Comparison of ENCODE assay signal across 25 cellular contexts in genomic region chrX:21715825-21716224, GRCh38. TPM values are rescaled to one million over a fixed set of nuclear protein-coding genes. Genes with fewer than 3 reads are reported as not detected.
A peak's percentile ranks its signal among the peaks of the same experiment; 100 is the strongest.
DNase-seq lines count a peak whose midpoint lies in the region; ATAC-seq, FAIRE-seq and TF ChIP-seq lines count a peak whose summit lies in the region.
"Had no signal": no experiment of that assay in that cellular context is flagged by ENCODE, and none has a peak within 500 bp of the region (broad histone marks: within the 10 kb centered on the region; RNA-seq: fewer than 3 reads in every experiment).

No MANE protein-coding gene starts in this region.

- FAIRE-seq in GM19239 (lab: Jason Lieb, UNC), result peak; percentile 49
- FAIRE-seq in astrocyte (lab: Jason Lieb, UNC), result peak; percentile 93
- FAIRE-seq: A204.1, D721Med, G401.6, GM12891 had no signal

- H3K9me2 ChIP-seq in SK-N-SH, result no peaks in the 10 kb centered on the region

- in situ Hi-C loops in gastrocnemius medialis (cut with MboI; ENCODE audit: low sequenced_read_pairs in 4 of 4), result no loop called here

- no peaks in the 10 kb centered on the region for H3K36me3 Mint-ChIP-seq in astrocyte (ENCODE audit: low read depth, unreplicated experiment)
- H3K36me3 Mint-ChIP-seq in activated T-cell treated with anti-CD3 and anti-CD28 coated beads, Interleukin-2, amount 50 U/mL, for 24 hours (ENCODE audit: low read depth), result no peaks in the 10 kb centered on the region
- no peaks in the 10 kb centered on the region for H3K36me3 Mint-ChIP-seq in neural progenitor cell
- H3K36me3 Mint-ChIP-seq: CD8-positive, alpha-beta T cell had no signal

- H3K9me3 ChIP-seq in SK-N-SH (no peaks in the 10 kb centered on the region), astrocyte (ENCODE audit: insufficient read depth, low read depth, low read length) (no peaks in the 10 kb centered on the region), gastrocnemius medialis (no peaks in the 10 kb centered on the region), neural progenitor cell (ENCODE audit: low read depth) (no peaks in the 10 kb centered on the region), esophagus squamous epithelium (no peaks in the 10 kb centered on the region)
- H3K9me3 ChIP-seq: Caco-2 had no signal

- TF ChIP-seq CTCF in SK-N-SH (IDR thresholded peaks at IDR 0.05), result no peak
- no peak for TF ChIP-seq CTCF in astrocyte (IDR thresholded peaks at IDR 0.05; ENCODE audit: insufficient read depth, low read depth, low read length)
- no peak for TF ChIP-seq CTCF in gastrocnemius medialis (IDR thresholded peaks at IDR 0.05 in 4 of 5, conservative IDR thresholded peaks at IDR 0.05 in 1 of 5)
- TF ChIP-seq CTCF in neural progenitor cell (IDR thresholded peaks at IDR 0.05), result no peak
- TF ChIP-seq CTCF in esophagus squamous epithelium (IDR thresholded peaks at IDR 0.05), result no peak

- H3K27me3 ChIP-seq in SK-N-SH (ENCODE audit: insufficient read depth) (no peaks in the 10 kb centered on the region), astrocyte (ENCODE audit: insufficient read depth, low read length) (no peaks in the 10 kb centered on the region), gastrocnemius medialis (no peaks in the 10 kb centered on the region), neural progenitor cell (no peaks in the 10 kb centered on the region), esophagus squamous epithelium (no peaks in the 10 kb centered on the region)
- H3K27me3 ChIP-seq: BLaER1 treated with 17β-estradiol and CSF1 and Interleukin-3, amounts not matched to agents 10 nM and 100 nM had no signal

- no peaks in the 10 kb centered on the region for H3F3A ChIP-seq in SK-N-SH (replicated peaks; ENCODE audit: insufficient read depth)
- H3F3A ChIP-seq in neural progenitor cell (ENCODE audit: low read depth), result no peaks in the 10 kb centered on the region

- ATAC-seq in gastrocnemius medialis, result no peak
- ATAC-seq: CD8-positive, alpha-beta T cell had no signal

- H3K36me3 ChIP-seq in SK-N-SH (replicated peaks in 1 of 2; ENCODE audit: control insufficient read depth in 1 of 2, insufficient read depth in 2 of 2, low read length in 1 of 2), result no peaks in the 10 kb centered on the region
- H3K36me3 ChIP-seq in astrocyte (ENCODE audit: insufficient read depth, low read length), result no peaks in the 10 kb centered on the region
- no peaks in the 10 kb centered on the region for H3K36me3 ChIP-seq in gastrocnemius medialis
- no peaks in the 10 kb centered on the region for H3K36me3 ChIP-seq in neural progenitor cell
- no peaks in the 10 kb centered on the region for H3K36me3 ChIP-seq in esophagus squamous epithelium
- H3K36me3 ChIP-seq: BLaER1 treated with 17β-estradiol and CSF1 and Interleukin-3, amounts not matched to agents 10 nM and 100 nM had no signal

- TF ChIP-seq RAD21 in SK-N-SH (IDR thresholded peaks at IDR 0.05; ENCODE audit: low read length), result no peak

- TF ChIP-seq POLR2A in gastrocnemius medialis (IDR thresholded peaks at IDR 0.05) (no peak), esophagus squamous epithelium (IDR thresholded peaks at IDR 0.05) (no peak)

- peak overlapping the region in 1 of 2 experiments; percentile 44; a peak in 1 of 4 replicates for H3K27ac ChIP-seq in SK-N-SH (ENCODE audit: low read depth in 2 of 2, low read length in 1 of 2)
- H3K27ac ChIP-seq in astrocyte (ENCODE audit: low read depth, low read length), result no peak overlapping the region
- peak overlapping the region; percentile 46 to 79 (median 66) for H3K27ac ChIP-seq in gastrocnemius medialis
- H3K27ac ChIP-seq in neural progenitor cell, result no peak overlapping the region
- no peak overlapping the region for H3K27ac ChIP-seq in esophagus squamous epithelium
- H3K27ac ChIP-seq: BLaER1 treated with 17β-estradiol and CSF1 and Interleukin-3, amounts not matched to agents 10 nM and 100 nM; C4-2B had no signal

- H3K79me2 ChIP-seq in SK-N-SH (ENCODE audit: insufficient read depth), result no peaks in the 10 kb centered on the region
- no peaks in the 10 kb centered on the region for H3K79me2 ChIP-seq in astrocyte (ENCODE audit: insufficient read depth, low read length)
- no peaks in the 10 kb centered on the region for H3K79me2 ChIP-seq in neural progenitor cell (ENCODE audit: low read depth)

- DNase-seq in GM19239 (ENCODE audit: insufficient read length, low spot score), result no peak
- DNase-seq in SK-N-SH, result peak; percentile 36
- no peak for DNase-seq in astrocyte (ENCODE audit: low read depth)
- DNase-seq in gastrocnemius medialis, result no peak
- DNase-seq in activated T-cell treated with anti-CD3 and anti-CD28 coated beads, Interleukin-2, amount 50 U/mL, for 24 hours, result no peak
- no peak for DNase-seq in neural progenitor cell (ENCODE audit: low spot score)
- DNase-seq in HUDEP-2 (lab: John Stamatoyannopoulos, UW; ENCODE audit: unreplicated experiment in 76 of 76), result no peak
- DNase-seq in esophagus squamous epithelium (lab: John Stamatoyannopoulos, UW), result no peak
- DNase-seq: 8988T; ACHN; Caco-2; Calu3; CD4-positive, alpha-beta T cell; CD8-positive, alpha-beta T cell; DMS79 treated with DMSO at 0.1 percent for 48 hours; GF-D8 had no signal

- H3K4me2 ChIP-seq in SK-N-SH (no peak overlapping the region), astrocyte (ENCODE audit: low read length) (no peak overlapping the region), neural progenitor cell (no peak overlapping the region)
- H3K4me2 ChIP-seq: BLaER1 treated with 17β-estradiol and CSF1 and Interleukin-3, amounts not matched to agents 10 nM and 100 nM had no signal

- H3K27ac Mint-ChIP-seq in astrocyte (ENCODE audit: unreplicated experiment) (no peak overlapping the region), neural progenitor cell (no peak overlapping the region)
- no peak overlapping the region for H3K27ac Mint-ChIP-seq in activated T-cell treated with anti-CD3 and anti-CD28 coated beads, Interleukin-2, amount 50 U/mL, for 24 hours
- H3K27ac Mint-ChIP-seq: CD4-positive, alpha-beta T cell; CD8-positive, alpha-beta T cell had no signal

- H2AFZ ChIP-seq in SK-N-SH (ENCODE audit: low read depth) (no peak overlapping the region), astrocyte (ENCODE audit: low read depth, low read length) (no peak overlapping the region), neural progenitor cell (replicated peaks) (no peak overlapping the region)

- CTCF ChIA-PET in SK-N-SH (lab: Yijun Ruan, JAX), result interaction anchor here (2.5 kb wide), 1 partner anchor 10 kb away, joined by 12 read pairs; no protein-coding TSS in a partner anchor

- H3K4me1 ChIP-seq in SK-N-SH (ENCODE audit: control insufficient read depth in 1 of 2, insufficient read depth in 2 of 2, low read depth in 1 of 2, low read length in 1 of 2), result peaks cover 0 to 7% of the 10 kb centered on the region in 2 experiments; a peak in 1 of 4 replicates
- no peaks in the 10 kb centered on the region for H3K4me1 ChIP-seq in astrocyte (ENCODE audit: insufficient read depth, low read length)
- H3K4me1 ChIP-seq in gastrocnemius medialis, result peaks cover 8% of the 10 kb centered on the region in 2 donors
- no peaks in the 10 kb centered on the region for H3K4me1 ChIP-seq in neural progenitor cell
- no peaks in the 10 kb centered on the region for H3K4me1 ChIP-seq in esophagus squamous epithelium
- H3K4me1 ChIP-seq: BLaER1 treated with 17β-estradiol and CSF1 and Interleukin-3, amounts not matched to agents 10 nM and 100 nM; Caco-2 had no signal

- POLR2A ChIA-PET in SK-N-SH (lab: Yijun Ruan, JAX), result interaction anchor here (0.6 kb wide), 1 partner anchor 1550 kb away, joined by 5 read pairs; no protein-coding TSS in a partner anchor

- 11% methylated on average over 2 of the region's 2 CpGs for WGBS in SK-N-SH (ENCODE audit: low lambda C conversion rate)
- 44 to 56% methylated on average over 2 of the region's 2 CpGs for WGBS in esophagus squamous epithelium, 2 donors

- no peaks in the 10 kb centered on the region for H3K27me3 Mint-ChIP-seq in astrocyte (ENCODE audit: low read depth, unreplicated experiment)
- peaks cover 24% of the 10 kb centered on the region for H3K27me3 Mint-ChIP-seq in activated T-cell treated with anti-CD3 and anti-CD28 coated beads, Interleukin-2, amount 50 U/mL, for 24 hours
- H3K27me3 Mint-ChIP-seq in neural progenitor cell (ENCODE audit: insufficient read depth, low read depth), result no peaks in the 10 kb centered on the region
- H3K27me3 Mint-ChIP-seq: CD4-positive, alpha-beta T cell had no signal

- H3K4me3 Mint-ChIP-seq in astrocyte (ENCODE audit: unreplicated experiment) (no peak overlapping the region), neural progenitor cell (no peak overlapping the region)
- H3K4me3 Mint-ChIP-seq in activated T-cell treated with anti-CD3 and anti-CD28 coated beads, Interleukin-2, amount 50 U/mL, for 24 hours, result no peak overlapping the region
- H3K4me3 Mint-ChIP-seq: CD4-positive, alpha-beta T cell; CD8-positive, alpha-beta T cell had no signal

- H3K4me3 ChIP-seq in SK-N-SH (ENCODE audit: low read depth in 2 of 2, low read length in 1 of 2), result no peak overlapping the region
- H3K4me3 ChIP-seq in astrocyte (ENCODE audit: insufficient read depth, low read depth, low read length), result no peak overlapping the region
- no peak overlapping the region for H3K4me3 ChIP-seq in gastrocnemius medialis
- H3K4me3 ChIP-seq in neural progenitor cell, result no peak overlapping the region
- H3K4me3 ChIP-seq in esophagus squamous epithelium, result no peak overlapping the region
- H3K4me3 ChIP-seq: BLaER1 treated with 17β-estradiol and CSF1 and Interleukin-3, amounts not matched to agents 10 nM and 100 nM had no signal

- H4K20me1 ChIP-seq in SK-N-SH (ENCODE audit: insufficient read depth) (no peaks in the 10 kb centered on the region), astrocyte (ENCODE audit: insufficient read depth, low read length) (no peaks in the 10 kb centered on the region), neural progenitor cell (ENCODE audit: low read depth) (no peaks in the 10 kb centered on the region)
- H4K20me1 ChIP-seq: BLaER1 treated with 17β-estradiol and CSF1 and Interleukin-3, amounts not matched to agents 10 nM and 100 nM had no signal

- H3K4me1 Mint-ChIP-seq in astrocyte (ENCODE audit: low read depth, unreplicated experiment), result no peaks in the 10 kb centered on the region
- H3K4me1 Mint-ChIP-seq in activated T-cell treated with anti-CD3 and anti-CD28 coated beads, Interleukin-2, amount 50 U/mL, for 24 hours (ENCODE audit: low read depth), result no peaks in the 10 kb centered on the region
- H3K4me1 Mint-ChIP-seq in neural progenitor cell, result peaks cover 4% of the 10 kb centered on the region

- TF ChIP-seq EP300 in SK-N-SH (IDR thresholded peaks at IDR 0.05; ENCODE audit: borderline replicate concordance in 1 of 2, low read depth in 1 of 2, low read length in 1 of 2), result peak in 1 of 2 experiments; percentile 65; a peak in 2 of 4 replicates

- H3K9ac ChIP-seq in SK-N-SH, result no peak overlapping the region
- H3K9ac ChIP-seq in astrocyte (ENCODE audit: low read length), result no peak overlapping the region
- no peak overlapping the region for H3K9ac ChIP-seq in neural progenitor cell
- H3K9ac ChIP-seq: BLaER1 treated with 17β-estradiol and CSF1 and Interleukin-3, amounts not matched to agents 10 nM and 100 nM had no signal

- no peaks in the 10 kb centered on the region for H3K9me3 Mint-ChIP-seq in astrocyte (ENCODE audit: unreplicated experiment)
- no peaks in the 10 kb centered on the region for H3K9me3 Mint-ChIP-seq in activated T-cell treated with anti-CD3 and anti-CD28 coated beads, Interleukin-2, amount 50 U/mL, for 24 hours
- H3K9me3 Mint-ChIP-seq in neural progenitor cell, result peaks cover 2% of the 10 kb centered on the region
- H3K9me3 Mint-ChIP-seq: CD4-positive, alpha-beta T cell; CD8-positive, alpha-beta T cell had no signal

- intact Hi-C loops in gastrocnemius medialis (cut with DNase I; ENCODE audit: low total_unique reads) (no loop called here), esophagus squamous epithelium (cut with DNase I) (no loop called here)

RNA-seq across cellular contexts. Expression of gene SMPX, which starts 42.1 kb away (rescaled TPM):
- polyA plus RNA-seq in SK-N-SH (2012; rRNA removed), result not detected in 2 replicates
- not detected in 2 replicates for polyA plus RNA-seq in SK-N-SH (2012; cell fraction: cytosol; rRNA removed)
- not detected in 2 replicates for polyA plus RNA-seq in SK-N-SH (2012; cell fraction: nucleus; rRNA removed)
- total RNA-seq in astrocyte (not detected in 2 replicates), gastrocnemius medialis (100 to 1,000 TPM in 3 of 4 donors, 10 to 100 TPM in 1; 79.1 to 797 (median 200) TPM), neural progenitor cell (ENCODE audit: low replicate concordance) (not detected in 2 replicates), esophagus squamous epithelium (not detected)
- total RNA-seq: A673; Calu3; CD4-positive, alpha-beta T cell; CD8-positive, alpha-beta T cell had no signal
- polyA plus RNA-seq: AG04450, BJ had no signal

RNA-seq across cellular contexts. Expression of gene KLHL34, which starts 57.7 kb away (rescaled TPM):
- not detected in 2 replicates for polyA plus RNA-seq in SK-N-SH (2012; rRNA removed)
- polyA plus RNA-seq in SK-N-SH (2012; cell fraction: cytosol; rRNA removed), result not detected in 2 replicates
- polyA plus RNA-seq in SK-N-SH (2012; cell fraction: nucleus; rRNA removed), result not detected in 2 replicates
- not detected in 2 replicates for total RNA-seq in astrocyte
- total RNA-seq in gastrocnemius medialis, result 1 to 10 TPM; 2.2 to 6.2 (median 3.4) TPM
- total RNA-seq in neural progenitor cell (ENCODE audit: low replicate concordance), result not detected in 2 replicates
- under 1 TPM in 2 of 4 donors, not detected in 2; 0.09 to 0.23 TPM for total RNA-seq in esophagus squamous epithelium
- total RNA-seq: A673, Caco-2 had no signal
- polyA plus RNA-seq: AG04450, BJ had no signal

Comparison
In these comparisons a context has a peak if more than half of its experiments do, and no peak if none do; other contexts are left out.
1. H3K27ac ChIP-seq: peak in gastrocnemius medialis (4 of 4); none in astrocyte (single experiment), neural progenitor cell (single experiment) and esophagus squamous epithelium (0 of 4).
2. RNA of gene SMPX, which starts 42.1 kb away (total RNA-seq): 79.1 to 797 TPM in gastrocnemius medialis; not detected in astrocyte, not detected in neural progenitor cell and not detected in esophagus squamous epithelium; every median in the first group is over 10 times any median in the second.